In genomic region chr2:136530154-136530553, GRCh38 we compare ENCODE assay signal across 18 cellular contexts.
DNase-seq lines count a peak whose midpoint lies in the region; ATAC-seq, FAIRE-seq and TF ChIP-seq lines count a peak whose summit lies in the region.
"Had no signal": no experiment of that assay in that cellular context is flagged by ENCODE, and none has a peak within 500 bp of the region (broad histone marks: within the 10 kb centered on the region; RNA-seq: fewer than 3 reads in every experiment).

No MANE protein-coding gene starts in this region.

- TF ChIP-seq POLR2A in HCT116 (IDR thresholded peaks at IDR 0.05; ENCODE audit: borderline replicate concordance, extremely low read depth, insufficient read depth, insufficient read length), result no peak
- no peak for TF ChIP-seq POLR2A in NB4 (IDR thresholded peaks at IDR 0.05; ENCODE audit: extremely low read depth, insufficient read length)
- TF ChIP-seq POLR2A in K562 (conservative IDR thresholded peaks at IDR 0.05), result no peak

- no peak overlapping the region for H4K5ac ChIP-seq in mesendoderm (ENCODE audit: low read length)

- no peaks in the 10 kb centered on the region; the same call in 1 of the 2 replicates for H4K20me1 ChIP-seq in HCT116 (ENCODE audit: insufficient read depth)
- no peaks in the 10 kb centered on the region for H4K20me1 ChIP-seq in K562 (replicated peaks; ENCODE audit: control insufficient read depth, insufficient read depth, low read length)

- H3K4me1 ChIP-seq in HCT116 (ENCODE audit: control insufficient read depth in 1 of 2, insufficient read depth in 2 of 2, low read length in 2 of 2) (no peaks in the 10 kb centered on the region), K562 (replicated peaks in 1 of 2; ENCODE audit: control insufficient read depth in 2 of 2, insufficient read depth in 2 of 2, low read length in 2 of 2) (no peaks in the 10 kb centered on the region), mesendoderm (ENCODE audit: control insufficient read depth, low read depth, low read length) (no peaks in the 10 kb centered on the region)

- no peak overlapping the region for H2AK5ac ChIP-seq in mesendoderm (ENCODE audit: low read length)

- CTCF ChIA-PET in HCT116 (lab: Charles Lee), result no interaction called here
- CTCF ChIA-PET in K562 (lab: Yijun Ruan, JAX; ENCODE audit: low intra/inter-chr PET ratio), result no interaction called here

- no peak overlapping the region for H3K18ac ChIP-seq in mesendoderm (ENCODE audit: low read length)

- no peak for DNase-seq in HCT116 (ENCODE audit: low read depth, low spot score)
- peak; percentile 12 for DNase-seq in NB4 (ENCODE audit: low read depth)
- DNase-seq in K562 (ENCODE audit: extremely low read depth in 1 of 4, low spot score in 3 of 4), result no peak
- DNase-seq in mesendoderm, result peak; percentile 49
- DNase-seq in stimulated activated CD4-positive, alpha-beta T cell treated with anti-CD3 and anti-CD28 coated beads, Interleukin-1b, Interleukin-23, amount 100 ng/mL, for 48 hours, result no peak
- no peak for DNase-seq in germinal center (ENCODE audit: low spot score)
- DNase-seq: CD4-positive, CD25-positive, alpha-beta regulatory T cell; H9; IMR-90; Karpas-422; MG63; NCI-H1092 treated with DMSO at 0.1 percent for 48 hours; NCI-H1436 treated with DMSO at 0.1 percent for 48 hours; NCI-H1930; PC-9 had no signal

- POLR2A ChIA-PET in HCT116 (lab: Charles Lee) (no interaction called here), K562 (lab: Yijun Ruan, JAX) (interaction anchor here (1.1 kb wide), 1 partner anchor 9 kb away, joined by 4 read pairs; no protein-coding TSS in a partner anchor)

- no TSS peak for BruUV-seq in HCT116 (replicated peaks; lab: Mats Ljungman, UMichigan)
- no TSS peak for BruUV-seq in K562 (replicated peaks; lab: Mats Ljungman, UMichigan)

- H3K36me3 ChIP-seq in HCT116 (ENCODE audit: control insufficient read depth in 1 of 2, insufficient read depth in 2 of 2, low read length in 2 of 2), result no peaks in the 10 kb centered on the region
- H3K36me3 ChIP-seq in K562 (ENCODE audit: control insufficient read depth, insufficient read depth, low read length), result no peaks in the 10 kb centered on the region
- H3K36me3 ChIP-seq in mesendoderm (ENCODE audit: control insufficient read depth, insufficient read depth, low read length), result no peaks in the 10 kb centered on the region
- H3K36me3 ChIP-seq: MG63 had no signal

- no peak overlapping the region for H2BK120ac ChIP-seq in mesendoderm (ENCODE audit: low read depth, low read length)

- H3K4me2 ChIP-seq in HCT116 (ENCODE audit: low read length) (no peak overlapping the region), K562 (ENCODE audit: insufficient read depth, low read length) (no peak overlapping the region), mesendoderm (ENCODE audit: low read length) (no peak overlapping the region)
- H3K4me2 ChIP-seq: PC-9 had no signal

- H3K4me3 ChIP-seq in HCT116 (replicated peaks in 1 of 2; ENCODE audit: low read depth in 1 of 2, low read length in 2 of 2), result no peak overlapping the region
- H3K4me3 ChIP-seq in NB4 (ENCODE audit: low read depth, low read length), result no peak overlapping the region
- H3K4me3 ChIP-seq in K562, result no peak overlapping the region
- no peak overlapping the region for H3K4me3 ChIP-seq in mesendoderm (ENCODE audit: low read length)
- H3K4me3 ChIP-seq: MG63, PC-9 had no signal

- no peak for TF ChIP-seq CTCF in HCT116 (IDR thresholded peaks at IDR 0.05 in 2 of 3, conservative IDR thresholded peaks at IDR 0.05 in 1 of 3; ENCODE audit: borderline replicate concordance in 1 of 3, insufficient read depth in 1 of 3, low read depth in 2 of 3, low read length in 2 of 3)
- no peak for TF ChIP-seq CTCF in NB4 (IDR thresholded peaks at IDR 0.05; ENCODE audit: low read depth, low read length)
- no peak for TF ChIP-seq CTCF in K562 (IDR thresholded peaks at IDR 0.05 in 2 of 3, conservative IDR thresholded peaks at IDR 0.05 in 1 of 3; ENCODE audit: insufficient read depth in 2 of 3, low read depth in 1 of 3, low read length in 3 of 3)

- no peak for TF ChIP-seq EP300 in K562 (IDR thresholded peaks at IDR 0.05; ENCODE audit: low read length)

- H3K9me2 ChIP-seq in HCT116 (ENCODE audit: insufficient read depth), result no peaks in the 10 kb centered on the region

- ATAC-seq in HCT116 (no peak), K562 (no peak), GM19328 (IDR thresholded peaks at IDR 0.05; ENCODE audit: unreplicated experiment) (no peak)
- ATAC-seq: SK-N-SH treated with all-trans-retinoic acid at 6 μM for 48 hours had no signal

- H2AFZ ChIP-seq in HCT116 (ENCODE audit: low read depth, low read length, poor library complexity, severe bottlenecking), result no peak overlapping the region
- H2AFZ ChIP-seq in K562 (ENCODE audit: low read depth, low read length), result no peak overlapping the region
- H2AFZ ChIP-seq: PC-9 had no signal

- H3K9me3 ChIP-seq in HCT116 (ENCODE audit: control insufficient read depth in 1 of 2, insufficient read depth in 1 of 2, low read depth in 1 of 2, low read length in 2 of 2) (no peaks in the 10 kb centered on the region), K562 (replicated peaks; ENCODE audit: control insufficient read depth, insufficient read depth, low read depth, low read length) (no peaks in the 10 kb centered on the region)
- H3K9me3 ChIP-seq: MG63 had no signal

- no peak overlapping the region for H2BK5ac ChIP-seq in mesendoderm (ENCODE audit: low read length)

- H3K9me1 ChIP-seq in K562 (ENCODE audit: control insufficient read depth, insufficient read depth, low read length), result peaks cover 2% of the 10 kb centered on the region

- H3K56ac ChIP-seq in mesendoderm (ENCODE audit: low read length), result no peak overlapping the region

- H3K9ac ChIP-seq in HCT116 (ENCODE audit: low read length) (no peak overlapping the region), K562 (ENCODE audit: insufficient read depth in 1 of 2, low read depth in 2 of 2, low read length in 2 of 2) (no peak overlapping the region), mesendoderm (ENCODE audit: low read length) (no peak overlapping the region)

- no peak overlapping the region for H2BK15ac ChIP-seq in mesendoderm (replicated peaks; ENCODE audit: low read depth)

- RAD21 ChIA-PET in HCT116 (lab: Charles Lee; ENCODE audit: low non-redundant PET in 1 of 2, low total read pairs in 2 of 2, uncharacterized antibody in 2 of 2, unreplicated experiment in 2 of 2), result no interaction called here

- H3K4ac ChIP-seq in mesendoderm (ENCODE audit: low read depth, low read length), result no peak overlapping the region

- no peaks in the 10 kb centered on the region; the same call in 1 of the 2 replicates for H3K27me3 ChIP-seq in HCT116 (ENCODE audit: insufficient read depth, low read length)
- H3K27me3 ChIP-seq in K562 (ENCODE audit: control insufficient read depth in 2 of 2, insufficient read depth in 2 of 2, low read length in 2 of 2), result no peaks in the 10 kb centered on the region
- no peaks in the 10 kb centered on the region for H3K27me3 ChIP-seq in mesendoderm (ENCODE audit: insufficient read depth, low read length, poor library complexity)
- H3K27me3 ChIP-seq: MG63 had no signal

- H3K79me1 ChIP-seq in mesendoderm (ENCODE audit: low read length), result no peaks in the 10 kb centered on the region

- TF ChIP-seq RAD21 in HCT116 (IDR thresholded peaks at IDR 0.05; ENCODE audit: low read depth), result no peak
- no peak for TF ChIP-seq RAD21 in K562 (CRISPR knock-in tag; conservative IDR thresholded peaks at IDR 0.05 in 1 of 2, IDR thresholded peaks at IDR 0.05 in 1 of 2)

- H4K8ac ChIP-seq in mesendoderm (ENCODE audit: low read depth, low read length), result no peak overlapping the region

- no peak overlapping the region for H3K23ac ChIP-seq in mesendoderm (ENCODE audit: low read length)

- H3K27ac ChIP-seq in HCT116 (ENCODE audit: low read depth, low read length) (no peak overlapping the region), K562 (ENCODE audit: extremely low read depth, low read depth, low read length) (no peak overlapping the region), mesendoderm (ENCODE audit: low read depth, low read length) (no peak overlapping the region)
- H3K27ac ChIP-seq: PC-9 had no signal

- H3K79me2 ChIP-seq in HCT116 (ENCODE audit: insufficient read depth, low read length), result no peaks in the 10 kb centered on the region
- no peaks in the 10 kb centered on the region for H3K79me2 ChIP-seq in K562 (ENCODE audit: control insufficient read depth, insufficient read depth, low read length)
- H3K79me2 ChIP-seq in mesendoderm (ENCODE audit: control insufficient read depth, insufficient read depth, low read length), result no peaks in the 10 kb centered on the region

- in situ Hi-C loops in K562 (cut with MboI), result no loop called here

- intact Hi-C loops in HCT116 (cut with micrococcal nuclease) (no loop called here), K562 (cut with micrococcal nuclease) (no loop called here)

- FAIRE-seq in K562 (lab: Jason Lieb, UNC), result no peak
- FAIRE-seq: HTR-8/SVneo had no signal

TF ChIP-seq in HCT116, 20 proteins besides CTCF, POLR2A, EP300 and RAD21 (continues in another document):
- no peak for TF ChIP-seq CEBPB (IDR thresholded peaks at IDR 0.05; ENCODE audit: low read depth)

TF ChIP-seq in K562, 482 proteins besides CTCF, POLR2A, EP300 and RAD21 (continues in another document):
- TF ChIP-seq REST (CRISPR knock-in tag; IDR thresholded peaks at IDR 0.05; ENCODE audit: low read depth) (peak; percentile 75; the same call in 1 of the 2 replicates), NFIX (CRISPR knock-in tag; IDR thresholded peaks at IDR 0.05; ENCODE audit: low read depth) (no peak)

Comparison
In these comparisons a context has a peak if more than half of its experiments do, and no peak if none do; other contexts are left out.
1. DNase-seq: peak in NB4 (single experiment) and mesendoderm (single experiment); none in HCT116 (single experiment), K562 (0 of 4), stimulated activated CD4-positive, alpha-beta T cell treated with anti-CD3 and anti-CD28 coated beads, Interleukin-1b, Interleukin-23, amount 100 ng/mL, for 48 hours (single experiment) and germinal center (single experiment).
2. Of the 22 proteins assayed by ChIP-seq in both K562 and HCT116: peak only in K562: none; only in HCT116: none; in both: REST; in neither: 21.